8 cellular contexts compared by ENCODE assay signal in genomic region chr5:172958268-172959046, GRCh38. TPM values are rescaled to one million over a fixed set of nuclear protein-coding genes. Genes with fewer than 3 reads are reported as not detected.
A peak's percentile ranks its signal among the peaks of the same experiment; 100 is the strongest.
DNase-seq lines count a peak whose midpoint lies in the region; ATAC-seq and TF ChIP-seq lines count a peak whose summit lies in the region.

No MANE protein-coding gene starts in this region.

- peaks cover 32% of the 10 kb centered on the region for H3F3A ChIP-seq in PC-9 (ENCODE audit: insufficient read depth, low read depth)

- peak overlapping the region; percentile 98 for H3K27ac Mint-ChIP-seq in activated T-helper 1 cell treated with anti-CD3 and anti-CD28 coated beads, Interleukin-12 subunit alpha, Interleukin-12 subunit beta, Interleukin-2, Interleukin-4 antibody, amounts not matched to agents 30 ng/mL and 10 ng/mL and 1 ng/mL, durations not matched to agents 14 hours and 24 hours and 36 hours
- H3K27ac Mint-ChIP-seq in nephron = peak overlapping the region; percentile 69 to 91 (median 85)

- H3K4me1 ChIP-seq in PC-9 (replicated peaks; ENCODE audit: insufficient read depth) = peaks cover 14% of the 10 kb centered on the region

- H3K36me3 ChIP-seq in PC-9 (ENCODE audit: low read depth) = peaks cover 2% of the 10 kb centered on the region

- intact Hi-C loops in PC-9 (cut with micrococcal nuclease; ENCODE audit: unreplicated experiment) = loop anchor here (1.0 to 2.0 kb wide), 3 partner anchors 54 to 244 kb away; partner anchors contain the start of gene DUSP1
- intact Hi-C loops in activated T-helper 1 cell treated with anti-CD3 and anti-CD28 coated beads, Interleukin-12 subunit alpha, Interleukin-12 subunit beta, Interleukin-2, Interleukin-4 antibody, amounts not matched to agents 30 ng/mL and 10 ng/mL and 1 ng/mL, durations not matched to agents 14 hours and 24 hours and 36 hours (cut with micrococcal nuclease) = loop anchor here (1.0 kb wide), 8 partner anchors 25 to 1571 kb away; partner anchors contain the start of genes ATP6V0E1, BNIP1, BOD1 and ERGIC1

- peak overlapping the region; percentile 95 for H2AFZ ChIP-seq in PC-9

- H3K27me3 Mint-ChIP-seq in activated T-helper 1 cell treated with anti-CD3 and anti-CD28 coated beads, Interleukin-12 subunit alpha, Interleukin-12 subunit beta, Interleukin-2, Interleukin-4 antibody, amounts not matched to agents 30 ng/mL and 10 ng/mL and 1 ng/mL, durations not matched to agents 14 hours and 24 hours and 36 hours (ENCODE audit: insufficient read depth) = peaks cover 6% of the 10 kb centered on the region
- H3K27me3 Mint-ChIP-seq in nephron (ENCODE audit: low read depth) = no peaks in the 10 kb centered on the region

- CTCF ChIA-PET in PC-9 (lab: Charles Lee) = interaction anchor here (0.6 to 0.9 kb wide), 4 partner anchors 25 to 809 kb away, joined by 4 to 7 read pairs (median 4); no protein-coding TSS in a partner anchor

- POLR2A ChIA-PET in PC-9 (lab: Charles Lee; ENCODE audit: unreplicated experiment) = interaction anchor here (0.6 to 1.2 kb wide), 4 partner anchors 49 to 451 kb away, joined by 5 to 12 read pairs (median 8); no protein-coding TSS in a partner anchor

- no peak for TF ChIP-seq CTCF in PC-9 (conservative IDR thresholded peaks at IDR 0.05)
- no peak for TF ChIP-seq CTCF in fibroblast of mammary gland (conservative IDR thresholded peaks at IDR 0.05; ENCODE audit: control insufficient read depth, insufficient read depth, low read depth, low read length)
- no peak for TF ChIP-seq CTCF in nephron (IDR thresholded peaks at IDR 0.05; ENCODE audit: unreplicated experiment in 3 of 3)

- H3K27me3 ChIP-seq in PC-9 (ENCODE audit: insufficient read depth, low read depth) = no peaks in the 10 kb centered on the region

- H3K36me3 Mint-ChIP-seq in activated T-helper 1 cell treated with anti-CD3 and anti-CD28 coated beads, Interleukin-12 subunit alpha, Interleukin-12 subunit beta, Interleukin-2, Interleukin-4 antibody, amounts not matched to agents 30 ng/mL and 10 ng/mL and 1 ng/mL, durations not matched to agents 14 hours and 24 hours and 36 hours (ENCODE audit: low read depth) = peaks cover 15% of the 10 kb centered on the region
- H3K36me3 Mint-ChIP-seq in nephron (ENCODE audit: low read depth) = peaks cover 2% of the 10 kb centered on the region

- H3K4me3 ChIP-seq in PC-9 = peak overlapping the region; percentile 99
- H3K4me3 ChIP-seq in fibroblast of mammary gland (ENCODE audit: control insufficient read depth, low read depth, low read length) = peak overlapping the region; percentile 57

- peak; percentile 70 for ATAC-seq in GM18907 (IDR thresholded peaks at IDR 0.05; ENCODE audit: unreplicated experiment)
- ATAC-seq in HG03159 (IDR thresholded peaks at IDR 0.05; ENCODE audit: unreplicated experiment) = peak; percentile 60

- H3K9me3 Mint-ChIP-seq in activated T-helper 1 cell treated with anti-CD3 and anti-CD28 coated beads, Interleukin-12 subunit alpha, Interleukin-12 subunit beta, Interleukin-2, Interleukin-4 antibody, amounts not matched to agents 30 ng/mL and 10 ng/mL and 1 ng/mL, durations not matched to agents 14 hours and 24 hours and 36 hours = no peaks in the 10 kb centered on the region
- no peaks in the 10 kb centered on the region for H3K9me3 Mint-ChIP-seq in nephron

- no peaks in the 10 kb centered on the region for H3K9me2 ChIP-seq in PC-9 (ENCODE audit: insufficient read depth)

- H3K79me2 ChIP-seq in PC-9 (ENCODE audit: low read depth) = peaks cover 23% of the 10 kb centered on the region

- H3K27ac ChIP-seq in PC-9 = peak overlapping the region; percentile 72

- no peaks in the 10 kb centered on the region for H4K20me1 ChIP-seq in PC-9 (ENCODE audit: insufficient read depth)

- DNase-seq in 8988T (peak; percentile 88), PC-9 (peak; percentile 55 to 74), fibroblast of mammary gland (ENCODE audit: low read depth) (peak; percentile 53)
- DNase-seq in activated T-helper 1 cell treated with anti-CD3 and anti-CD28 coated beads, Interleukin-12 subunit alpha, Interleukin-12 subunit beta, Interleukin-2, Interleukin-4 antibody, amounts not matched to agents 30 ng/mL and 10 ng/mL and 1 ng/mL, durations not matched to agents 14 hours and 24 hours and 36 hours (ENCODE audit: low spot score) = peak; percentile 51
- DNase-seq in stimulated activated naive CD4-positive, alpha-beta T cell (lab: John Stamatoyannopoulos, UW) = peak; percentile 52 to 83 (median 62)

- BruUV-seq in PC-9 (replicated peaks; lab: Mats Ljungman, UMichigan) = no TSS peak

- no peaks in the 10 kb centered on the region for H3K9me3 ChIP-seq in PC-9 (ENCODE audit: insufficient read depth, low read depth)

- H3K4me3 Mint-ChIP-seq in activated T-helper 1 cell treated with anti-CD3 and anti-CD28 coated beads, Interleukin-12 subunit alpha, Interleukin-12 subunit beta, Interleukin-2, Interleukin-4 antibody, amounts not matched to agents 30 ng/mL and 10 ng/mL and 1 ng/mL, durations not matched to agents 14 hours and 24 hours and 36 hours = peak overlapping the region; percentile 99
- H3K4me3 Mint-ChIP-seq in nephron = peak overlapping the region; percentile 96 to 99 (median 98)

- H3K4me1 Mint-ChIP-seq in activated T-helper 1 cell treated with anti-CD3 and anti-CD28 coated beads, Interleukin-12 subunit alpha, Interleukin-12 subunit beta, Interleukin-2, Interleukin-4 antibody, amounts not matched to agents 30 ng/mL and 10 ng/mL and 1 ng/mL, durations not matched to agents 14 hours and 24 hours and 36 hours (ENCODE audit: low read depth) = peaks cover 27% of the 10 kb centered on the region
- peaks cover 53% of the 10 kb centered on the region for H3K4me1 Mint-ChIP-seq in nephron

- H3K4me2 ChIP-seq in PC-9 = peak overlapping the region; percentile 90

RNA-seq across cellular contexts. Expression of gene RPL26L1, which starts 0.8 kb away (rescaled TPM):
- 54.4 and 87.1 TPM in 2 replicates for total RNA-seq in PC-9 (2021)
- total RNA-seq in activated T-helper 1 cell treated with anti-CD3 and anti-CD28 coated beads, Interleukin-12 subunit alpha, Interleukin-12 subunit beta, Interleukin-2, Interleukin-4 antibody, amounts not matched to agents 30 ng/mL and 10 ng/mL and 1 ng/mL, durations not matched to agents 14 hours and 24 hours and 36 hours = 69.0 and 70.9 TPM in 2 replicates

RNA-seq across cellular contexts. Expression of gene ATP6V0E1, which starts 25.1 kb away (rescaled TPM):
- total RNA-seq in PC-9 (2021) = 190 and 251 TPM in 2 replicates
- 149 TPM in 2 replicates for total RNA-seq in activated T-helper 1 cell treated with anti-CD3 and anti-CD28 coated beads, Interleukin-12 subunit alpha, Interleukin-12 subunit beta, Interleukin-2, Interleukin-4 antibody, amounts not matched to agents 30 ng/mL and 10 ng/mL and 1 ng/mL, durations not matched to agents 14 hours and 24 hours and 36 hours

Comparison
In these comparisons a context has a peak if more than half of its experiments do, and no peak if none do; other contexts are left out.
1. Peak in every context shown above with its lines: DNase-seq, ATAC-seq, H3K4me3 ChIP-seq and H3K27ac ChIP-seq.